2 cellular contexts compared by ENCODE assay signal in genomic region chr5:169808118-169808581, GRCh38.
A peak's percentile ranks its signal among the peaks of the same experiment; 100 is the strongest.
TF ChIP-seq lines count a peak whose summit lies in the region.

No MANE protein-coding gene starts in this region.

TF ChIP-seq in GM23338, 12 proteins besides CTCF, POLR2A, EP300 and RAD21:
- TF ChIP-seq, protein P1, sequence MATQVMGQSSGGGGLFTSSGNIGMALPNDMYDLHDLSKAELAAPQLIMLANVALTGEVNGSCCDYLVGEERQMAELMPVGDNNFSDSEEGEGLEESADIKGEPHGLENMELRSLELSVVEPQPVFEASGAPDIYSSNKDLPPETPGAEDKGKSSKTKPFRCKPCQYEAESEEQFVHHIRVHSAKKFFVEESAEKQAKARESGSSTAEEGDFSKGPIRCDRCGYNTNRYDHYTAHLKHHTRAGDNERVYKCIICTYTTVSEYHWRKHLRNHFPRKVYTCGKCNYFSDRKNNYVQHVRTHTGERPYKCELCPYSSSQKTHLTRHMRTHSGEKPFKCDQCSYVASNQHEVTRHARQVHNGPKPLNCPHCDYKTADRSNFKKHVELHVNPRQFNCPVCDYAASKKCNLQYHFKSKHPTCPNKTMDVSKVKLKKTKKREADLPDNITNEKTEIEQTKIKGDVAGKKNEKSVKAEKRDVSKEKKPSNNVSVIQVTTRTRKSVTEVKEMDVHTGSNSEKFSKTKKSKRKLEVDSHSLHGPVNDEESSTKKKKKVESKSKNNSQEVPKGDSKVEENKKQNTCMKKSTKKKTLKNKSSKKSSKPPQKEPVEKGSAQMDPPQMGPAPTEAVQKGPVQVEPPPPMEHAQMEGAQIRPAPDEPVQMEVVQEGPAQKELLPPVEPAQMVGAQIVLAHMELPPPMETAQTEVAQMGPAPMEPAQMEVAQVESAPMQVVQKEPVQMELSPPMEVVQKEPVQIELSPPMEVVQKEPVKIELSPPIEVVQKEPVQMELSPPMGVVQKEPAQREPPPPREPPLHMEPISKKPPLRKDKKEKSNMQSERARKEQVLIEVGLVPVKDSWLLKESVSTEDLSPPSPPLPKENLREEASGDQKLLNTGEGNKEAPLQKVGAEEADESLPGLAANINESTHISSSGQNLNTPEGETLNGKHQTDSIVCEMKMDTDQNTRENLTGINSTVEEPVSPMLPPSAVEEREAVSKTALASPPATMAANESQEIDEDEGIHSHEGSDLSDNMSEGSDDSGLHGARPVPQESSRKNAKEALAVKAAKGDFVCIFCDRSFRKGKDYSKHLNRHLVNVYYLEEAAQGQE (IDR thresholded peaks at IDR 0.05; ENCODE audit: unreplicated experiment): no peak
- TF ChIP-seq ZNF462 (CRISPR knock-in tag; IDR thresholded peaks at IDR 0.05) (peak; percentile 66; the same call in 1 of the 2 replicates), ZNF114 (CRISPR knock-in tag; IDR thresholded peaks at IDR 0.05) (0 out of 2 replicates have a peak, but pooled peaks have one; percentile 53), NANOG (IDR thresholded peaks at IDR 0.05; ENCODE audit: borderline replicate concordance) (peak; percentile 41; the same call in 1 of the 2 replicates)

TF ChIP-seq in WTC11, 78 proteins besides CTCF, POLR2A, EP300 and RAD21 (continued from another document):
- TF ChIP-seq, protein P2, sequence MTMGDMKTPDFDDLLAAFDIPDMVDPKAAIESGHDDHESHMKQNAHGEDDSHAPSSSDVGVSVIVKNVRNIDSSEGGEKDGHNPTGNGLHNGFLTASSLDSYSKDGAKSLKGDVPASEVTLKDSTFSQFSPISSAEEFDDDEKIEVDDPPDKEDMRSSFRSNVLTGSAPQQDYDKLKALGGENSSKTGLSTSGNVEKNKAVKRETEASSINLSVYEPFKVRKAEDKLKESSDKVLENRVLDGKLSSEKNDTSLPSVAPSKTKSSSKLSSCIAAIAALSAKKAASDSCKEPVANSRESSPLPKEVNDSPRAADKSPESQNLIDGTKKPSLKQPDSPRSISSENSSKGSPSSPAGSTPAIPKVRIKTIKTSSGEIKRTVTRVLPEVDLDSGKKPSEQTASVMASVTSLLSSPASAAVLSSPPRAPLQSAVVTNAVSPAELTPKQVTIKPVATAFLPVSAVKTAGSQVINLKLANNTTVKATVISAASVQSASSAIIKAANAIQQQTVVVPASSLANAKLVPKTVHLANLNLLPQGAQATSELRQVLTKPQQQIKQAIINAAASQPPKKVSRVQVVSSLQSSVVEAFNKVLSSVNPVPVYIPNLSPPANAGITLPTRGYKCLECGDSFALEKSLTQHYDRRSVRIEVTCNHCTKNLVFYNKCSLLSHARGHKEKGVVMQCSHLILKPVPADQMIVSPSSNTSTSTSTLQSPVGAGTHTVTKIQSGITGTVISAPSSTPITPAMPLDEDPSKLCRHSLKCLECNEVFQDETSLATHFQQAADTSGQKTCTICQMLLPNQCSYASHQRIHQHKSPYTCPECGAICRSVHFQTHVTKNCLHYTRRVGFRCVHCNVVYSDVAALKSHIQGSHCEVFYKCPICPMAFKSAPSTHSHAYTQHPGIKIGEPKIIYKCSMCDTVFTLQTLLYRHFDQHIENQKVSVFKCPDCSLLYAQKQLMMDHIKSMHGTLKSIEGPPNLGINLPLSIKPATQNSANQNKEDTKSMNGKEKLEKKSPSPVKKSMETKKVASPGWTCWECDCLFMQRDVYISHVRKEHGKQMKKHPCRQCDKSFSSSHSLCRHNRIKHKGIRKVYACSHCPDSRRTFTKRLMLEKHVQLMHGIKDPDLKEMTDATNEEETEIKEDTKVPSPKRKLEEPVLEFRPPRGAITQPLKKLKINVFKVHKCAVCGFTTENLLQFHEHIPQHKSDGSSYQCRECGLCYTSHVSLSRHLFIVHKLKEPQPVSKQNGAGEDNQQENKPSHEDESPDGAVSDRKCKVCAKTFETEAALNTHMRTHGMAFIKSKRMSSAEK (CRISPR knock-in tag; IDR thresholded peaks at IDR 0.05; ENCODE audit: borderline replicate concordance): peak; percentile 70; the same call in 1 of the 2 replicates
- peak; percentile 48; the same call in 1 of the 2 replicates for TF ChIP-seq USF1 (CRISPR knock-in tag; IDR thresholded peaks at IDR 0.05)
- TF ChIP-seq, protein P3, sequence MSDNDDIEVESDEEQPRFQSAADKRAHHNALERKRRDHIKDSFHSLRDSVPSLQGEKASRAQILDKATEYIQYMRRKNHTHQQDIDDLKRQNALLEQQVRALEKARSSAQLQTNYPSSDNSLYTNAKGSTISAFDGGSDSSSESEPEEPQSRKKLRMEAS (CRISPR knock-in tag; IDR thresholded peaks at IDR 0.05): peak; percentile 47; the same call in 1 of the 2 replicates
- TF ChIP-seq, protein P4, sequence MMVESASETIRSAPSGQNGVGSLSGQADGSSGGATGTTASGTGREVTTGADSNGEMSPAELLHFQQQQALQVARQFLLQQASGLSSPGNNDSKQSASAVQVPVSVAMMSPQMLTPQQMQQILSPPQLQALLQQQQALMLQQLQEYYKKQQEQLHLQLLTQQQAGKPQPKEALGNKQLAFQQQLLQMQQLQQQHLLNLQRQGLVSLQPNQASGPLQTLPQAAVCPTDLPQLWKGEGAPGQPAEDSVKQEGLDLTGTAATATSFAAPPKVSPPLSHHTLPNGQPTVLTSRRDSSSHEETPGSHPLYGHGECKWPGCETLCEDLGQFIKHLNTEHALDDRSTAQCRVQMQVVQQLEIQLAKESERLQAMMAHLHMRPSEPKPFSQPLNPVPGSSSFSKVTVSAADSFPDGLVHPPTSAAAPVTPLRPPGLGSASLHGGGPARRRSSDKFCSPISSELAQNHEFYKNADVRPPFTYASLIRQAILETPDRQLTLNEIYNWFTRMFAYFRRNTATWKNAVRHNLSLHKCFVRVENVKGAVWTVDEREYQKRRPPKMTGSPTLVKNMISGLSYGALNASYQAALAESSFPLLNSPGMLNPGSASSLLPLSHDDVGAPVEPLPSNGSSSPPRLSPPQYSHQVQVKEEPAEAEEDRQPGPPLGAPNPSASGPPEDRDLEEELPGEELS (CRISPR knock-in tag; IDR thresholded peaks at IDR 0.05): peak; percentile 14; the same call in 1 of the 2 replicates
- TF ChIP-seq E2F4 (CRISPR knock-in tag; IDR thresholded peaks at IDR 0.05; ENCODE audit: borderline replicate concordance, low read depth): no peak
- TF ChIP-seq, protein P5, sequence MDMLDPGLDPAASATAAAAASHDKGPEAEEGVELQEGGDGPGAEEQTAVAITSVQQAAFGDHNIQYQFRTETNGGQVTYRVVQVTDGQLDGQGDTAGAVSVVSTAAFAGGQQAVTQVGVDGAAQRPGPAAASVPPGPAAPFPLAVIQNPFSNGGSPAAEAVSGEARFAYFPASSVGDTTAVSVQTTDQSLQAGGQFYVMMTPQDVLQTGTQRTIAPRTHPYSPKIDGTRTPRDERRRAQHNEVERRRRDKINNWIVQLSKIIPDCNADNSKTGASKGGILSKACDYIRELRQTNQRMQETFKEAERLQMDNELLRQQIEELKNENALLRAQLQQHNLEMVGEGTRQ (CRISPR knock-in tag; IDR thresholded peaks at IDR 0.05): peak; percentile 35; the same call in 1 of the 2 replicates
- peak; percentile 86 for TF ChIP-seq TEAD1 (CRISPR knock-in tag; IDR thresholded peaks at IDR 0.05)
- no peak; the same call in 1 of the 2 replicates for TF ChIP-seq ETV6 (CRISPR knock-in tag; IDR thresholded peaks at IDR 0.05)
